In genomic region chr2:168002021-168002553, GRCh38 we compare ENCODE assay signal across 8 cellular contexts.
DNase-seq lines count a peak whose midpoint lies in the region; ATAC-seq, FAIRE-seq and TF ChIP-seq lines count a peak whose summit lies in the region.

No MANE protein-coding gene starts in this region.

- H3K27ac ChIP-seq in RWPE2 (ENCODE audit: poor library complexity, severe bottlenecking): no peak overlapping the region

- no peak for TF ChIP-seq POLR2A in H54 (IDR thresholded peaks at IDR 0.05; ENCODE audit: low read depth, low read length)

- H3K9me3 ChIP-seq in RWPE2 (ENCODE audit: severe bottlenecking): no peaks in the 10 kb centered on the region

- DNase-seq in EL: peak; percentile 38
- no peak for DNase-seq in H54 (ENCODE audit: insufficient read length, low spot score)
- DNase-seq in RWPE2 (ENCODE audit: low spot score): no peak
- DNase-seq in foreskin melanocyte: peak; percentile 62
- no peak for DNase-seq in NCI-H2227 (lab: John Stamatoyannopoulos, UW; ENCODE audit: unreplicated experiment)
- no peak for DNase-seq in SIG-M5 treated with dmso at 0.1 percent for 504 hours (lab: John Stamatoyannopoulos, UW; ENCODE audit: unreplicated experiment)

- no peaks in the 10 kb centered on the region for H3K27me3 ChIP-seq in RWPE2 (ENCODE audit: insufficient read depth, poor library complexity, severe bottlenecking)

- no peaks in the 10 kb centered on the region for H3K36me3 ChIP-seq in RWPE2 (ENCODE audit: low read depth)

- H3K4me3 ChIP-seq in RWPE2 (ENCODE audit: severe bottlenecking): no peak overlapping the region

- peak; percentile 55 for FAIRE-seq in H54 (lab: Jason Lieb, UNC)

- ATAC-seq in RWPE2 (ENCODE audit: low read depth): 0 out of 3 replicates have a peak, but pooled peaks have one; percentile 27
- no peak for ATAC-seq in GM19455 (IDR thresholded peaks at IDR 0.05; ENCODE audit: unreplicated experiment)
- ATAC-seq in HG02973 (IDR thresholded peaks at IDR 0.05; ENCODE audit: unreplicated experiment): no peak

- no peaks in the 10 kb centered on the region for H3K4me1 ChIP-seq in RWPE2 (ENCODE audit: insufficient read depth, poor library complexity, severe bottlenecking)

- TF ChIP-seq CTCF in RWPE2 (IDR thresholded peaks at IDR 0.05; ENCODE audit: poor library complexity, severe bottlenecking): no peak

Comparison
In these comparisons a context has a peak if more than half of its experiments do, and no peak if none do; other contexts are left out.
1. DNase-seq: peak in EL (single experiment) and foreskin melanocyte (single experiment); none in H54 (single experiment), RWPE2 (single experiment), NCI-H2227 (single experiment) and SIG-M5 treated with dmso at 0.1 percent for 504 hours (single experiment).